11 cellular contexts compared by ENCODE assay signal in the genomic region with DNA sequence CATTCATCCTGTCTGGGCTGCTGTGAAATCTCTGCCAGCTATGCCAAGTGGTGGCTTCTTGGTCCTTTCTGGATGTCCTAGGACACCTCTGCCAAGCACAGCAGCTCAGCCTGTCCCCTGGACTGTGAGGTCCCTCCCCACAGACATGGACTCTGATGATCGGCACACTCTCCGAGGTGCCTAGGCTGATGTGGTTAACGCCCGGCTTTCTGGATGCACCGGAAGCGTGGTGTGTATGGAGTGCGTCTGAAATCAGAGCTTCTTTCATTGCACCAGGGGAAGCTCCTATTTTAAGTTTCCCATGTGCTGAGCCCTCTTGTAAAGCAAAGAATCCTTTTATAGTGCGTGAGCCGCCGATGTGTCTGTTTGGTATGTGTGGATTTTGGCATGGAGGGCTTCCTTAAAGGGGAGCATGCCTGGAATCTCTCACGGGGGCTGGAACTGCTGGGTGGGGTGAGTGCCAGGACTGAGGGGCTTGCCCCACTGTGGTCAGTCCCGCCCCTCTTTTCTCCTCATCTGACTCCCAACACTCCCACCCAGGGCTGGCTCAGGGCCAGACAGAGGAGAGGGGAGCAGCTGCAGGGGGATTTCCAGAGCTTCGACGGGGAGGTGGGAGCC. TPM values are rescaled to one million over a fixed set of nuclear protein-coding genes. Genes with fewer than 3 reads are reported as not detected.
DNase-seq lines count a peak whose midpoint lies in the region; ATAC-seq and TF ChIP-seq lines count a peak whose summit lies in the region.
"Had no signal": no experiment of that assay in that cellular context is flagged by ENCODE, and none has a peak within 500 bp of the region (broad histone marks: within the 10 kb centered on the region; RNA-seq: fewer than 3 reads in every experiment).

No MANE protein-coding gene starts in this region.

- H3K9me3 ChIP-seq in ascending aorta (no peaks in the 10 kb centered on the region), heart left ventricle (no peaks in the 10 kb centered on the region), sigmoid colon (no peaks in the 10 kb centered on the region), upper lobe of right lung (no peaks in the 10 kb centered on the region)

- H3K36me3 ChIP-seq in ascending aorta (no peaks in the 10 kb centered on the region), heart left ventricle (no peaks in the 10 kb centered on the region), sigmoid colon (no peaks in the 10 kb centered on the region), upper lobe of right lung (no peaks in the 10 kb centered on the region)

- CTCF ChIA-PET in MCF 10A (lab: Yijun Ruan, JAX) = interaction anchor here (1.0 to 2.1 kb wide), 3 partner anchors 72 to 246 kb away, joined by 4 to 8 read pairs (median 6); no protein-coding TSS in a partner anchor

- H3K27ac Mint-ChIP-seq in MCF 10A (ENCODE audit: low read depth, unreplicated experiment) = no peak overlapping the region

- POLR2A ChIA-PET in MCF 10A (lab: Yijun Ruan, JAX) = interaction anchor here (0.7 kb wide), 1 partner anchor 10 kb away, joined by 3 read pairs; no protein-coding TSS in a partner anchor

- TF ChIP-seq POLR2A in heart left ventricle (IDR thresholded peaks at IDR 0.05) (no peak), sigmoid colon (IDR thresholded peaks at IDR 0.05) (no peak)

- no peaks in the 10 kb centered on the region for H3K36me3 Mint-ChIP-seq in MCF 10A (ENCODE audit: insufficient read depth, unreplicated experiment)

- H3K27me3 Mint-ChIP-seq in MCF 10A (ENCODE audit: insufficient read depth, unreplicated experiment) = peaks cover 21% of the 10 kb centered on the region

- no TSS peak for BruUV-seq in MCF 10A (replicated peaks; lab: Mats Ljungman, UMichigan)

- no peak for TF ChIP-seq EP300 in sigmoid colon (IDR thresholded peaks at IDR 0.05)

- no peaks in the 10 kb centered on the region for H3K9me3 Mint-ChIP-seq in MCF 10A (ENCODE audit: unreplicated experiment)

- peak overlapping the region; percentile 82 to 84 for H3K27ac ChIP-seq in ascending aorta
- H3K27ac ChIP-seq in heart left ventricle = peak overlapping the region in 10 of 12 donors; percentile 27 to 79 (median 52)
- peak overlapping the region; percentile 77 to 97 (median 88) for H3K27ac ChIP-seq in sigmoid colon
- H3K27ac ChIP-seq in upper lobe of right lung = no peak overlapping the region

- peak; percentile 67 for DNase-seq in EL
- peak in 1 of 2 donors; percentile 81 for DNase-seq in ascending aorta (ENCODE audit: low spot score in 2 of 2)
- no peak for DNase-seq in heart left ventricle
- peak; percentile 73 for DNase-seq in sigmoid colon
- DNase-seq in upper lobe of right lung = no peak
- DNase-seq in NCI-H146 treated with DMSO at 0.1 percent for 48 hours (lab: John Stamatoyannopoulos, UW; ENCODE audit: unreplicated experiment) = no peak
- no peak for DNase-seq in MCF 10A (ENCODE audit: unreplicated experiment)
- DNase-seq: activated CD4-positive, alpha-beta T cell treated with anti-CD3 and anti-CD28 coated beads for 1 hour; activated naive CD4-positive, alpha-beta T cell treated with Interleukin-2 at 50 U/mL for 16 hours; NCI-H1436 had no signal

- H3K4me1 Mint-ChIP-seq in MCF 10A (ENCODE audit: insufficient read depth, unreplicated experiment) = no peaks in the 10 kb centered on the region

- intact Hi-C loops in ascending aorta (cut with DNase I) = loop anchor here (5.0 to 10.0 kb wide), 2 partner anchors 161 to 243 kb away; no protein-coding TSS in a partner anchor
- intact Hi-C loops in heart left ventricle (cut with DNase I) = loop anchor here in 9 of 10 donors (5.0 to 10.0 kb wide), 6 partner anchors 61 to 246 kb away; no protein-coding TSS in a partner anchor
- intact Hi-C loops in sigmoid colon (cut with DNase I) = loop anchor here (10.0 kb wide), 1 partner anchor 777 kb away; a partner anchor contains a TSS
- intact Hi-C loops in upper lobe of right lung (cut with DNase I) = loop anchor here (10.0 kb wide), 1 partner anchor 53 kb away; no protein-coding TSS in a partner anchor
- intact Hi-C loops in MCF 10A (cut with micrococcal nuclease) = loop anchor here (5.0 kb wide), 1 partner anchor 161 kb away; no protein-coding TSS in a partner anchor

- peaks cover 15 to 43% of the 10 kb centered on the region in 2 donors for H3K4me1 ChIP-seq in ascending aorta
- H3K4me1 ChIP-seq in heart left ventricle = peaks cover 0 to 65% (median 33%) of the 10 kb centered on the region in 12 donors
- peaks cover 0 to 70% (median 57%) of the 10 kb centered on the region in 4 donors for H3K4me1 ChIP-seq in sigmoid colon
- H3K4me1 ChIP-seq in upper lobe of right lung = peaks cover 17% of the 10 kb centered on the region

- H3K27me3 ChIP-seq in ascending aorta (no peaks in the 10 kb centered on the region), heart left ventricle (peaks cover 0 to 31% (median 19%) of the 10 kb centered on the region in 9 donors), sigmoid colon (no peaks in the 10 kb centered on the region), upper lobe of right lung (peaks cover 39% of the 10 kb centered on the region)

- peak overlapping the region; percentile 14 to 50 for H3K4me3 ChIP-seq in ascending aorta
- H3K4me3 ChIP-seq in heart left ventricle = peak overlapping the region in 2 of 12 donors; percentile 15 to 17
- peak overlapping the region in 1 of 4 donors; percentile 11 for H3K4me3 ChIP-seq in sigmoid colon
- H3K4me3 ChIP-seq in upper lobe of right lung = no peak overlapping the region

- whole genome bisulfite sequencing in heart left ventricle, 4 donors = 2 to 9% (median 4%) methylated on average over 14 of the region's 14 CpGs
- WGBS in sigmoid colon, 2 donors = 41 to 42% methylated on average over 14 of the region's 14 CpGs

- TF ChIP-seq CTCF in ascending aorta (IDR thresholded peaks at IDR 0.05) = no peak
- TF ChIP-seq CTCF in heart left ventricle (IDR thresholded peaks at IDR 0.05) = no peak
- TF ChIP-seq CTCF in sigmoid colon (IDR thresholded peaks at IDR 0.05) = no peak
- no peak for TF ChIP-seq CTCF in upper lobe of right lung (IDR thresholded peaks at IDR 0.05)
- TF ChIP-seq CTCF in MCF 10A (IDR thresholded peaks at IDR 0.05; ENCODE audit: unreplicated experiment) = no peak

- no peak overlapping the region for H3K4me3 Mint-ChIP-seq in MCF 10A (ENCODE audit: unreplicated experiment)

- peak; percentile 4 to 31 (median 12) for ATAC-seq in heart left ventricle
- ATAC-seq in HG03280 (IDR thresholded peaks at IDR 0.05; ENCODE audit: unreplicated experiment) = no peak
- no peak for ATAC-seq in upper lobe of right lung

RNA-seq across cellular contexts. Expression of a gene that starts 6.9 kb away (rescaled TPM):
- total RNA-seq in ascending aorta (89.0 TPM), heart left ventricle (10 to 100 TPM; 28.0 to 72.3 (median 66.3) TPM), sigmoid colon (10 to 100 TPM; 11.2 to 42.1 (median 28.5) TPM), upper lobe of right lung (85.1 TPM), MCF 10A (2022) (23.2 and 29.2 TPM in 2 replicates)
- polyA plus RNA-seq in heart left ventricle (10 to 100 TPM; 34.4 to 73.1 TPM), sigmoid colon (1 to 10 TPM in 2 of 3 donors, under 1 TPM in 1; 0.69 to 9.8 (median 3.0) TPM)

Comparison
In these comparisons a context has a peak if more than half of its experiments do, and no peak if none do; other contexts are left out.
1. DNase-seq: peak in EL (single experiment) and sigmoid colon (single experiment); none in heart left ventricle (0 of 5), upper lobe of right lung (single experiment), NCI-H146 treated with DMSO at 0.1 percent for 48 hours (single experiment) and MCF 10A (single experiment).
2. ATAC-seq: peak in heart left ventricle (4 of 4); none in HG03280 (single experiment) and upper lobe of right lung (single experiment).